ENCODE assay signal across 8 cellular contexts in genomic region chr6:160455484-160456213, GRCh38.
A peak's percentile ranks its signal among the peaks of the same experiment; 100 is the strongest.
DNase-seq lines count a peak whose midpoint lies in the region; ATAC-seq lines count a peak whose summit lies in the region.

No MANE protein-coding gene starts in this region.

- DNase-seq in NCI-H146 (lab: John Stamatoyannopoulos, UW) = peak; percentile 48
- DNase-seq in NCI-H146 treated with DMSO at 0.1 percent for 48 hours (lab: John Stamatoyannopoulos, UW; ENCODE audit: unreplicated experiment) = no peak
- peak; percentile 5 for DNase-seq in NCI-H1694 treated with DMSO at 0.1 percent for 48 hours (lab: John Stamatoyannopoulos, UW)
- peak; percentile 92 for DNase-seq in activated CD4-positive, alpha-beta T cell treated with anti-CD3 and anti-CD28 coated beads, Interleukin-2, amount 10 ng/mL, durations not matched to agents 24 days and 14 days
- DNase-seq in dermis blood vessel endothelial cell = peak; percentile 61
- DNase-seq in medulla oblongata (ENCODE audit: extremely low spot score) = peak; percentile 77
- peak; percentile 58 for DNase-seq in stimulated activated CD8-positive, alpha-beta memory T cell treated with anti-CD3 and anti-CD28 coated beads, Interleukin-12 subunit alpha, Interleukin-12 subunit beta, amount 100 ng/mL, for 1 hour (ENCODE audit: low read depth)

- H3K27ac Mint-ChIP-seq in activated CD4-positive, alpha-beta T cell treated with anti-CD3 and anti-CD28 coated beads, Interleukin-2, amount 10 ng/mL, durations not matched to agents 24 days and 14 days = no peak overlapping the region

- H3K9me3 Mint-ChIP-seq in activated CD4-positive, alpha-beta T cell treated with anti-CD3 and anti-CD28 coated beads, Interleukin-2, amount 10 ng/mL, durations not matched to agents 24 days and 14 days = peaks cover 4% of the 10 kb centered on the region

- peak; percentile 78 for ATAC-seq in HG02610 (IDR thresholded peaks at IDR 0.05; ENCODE audit: unreplicated experiment)

- peaks cover 44% of the 10 kb centered on the region for H3K27me3 Mint-ChIP-seq in activated CD4-positive, alpha-beta T cell treated with anti-CD3 and anti-CD28 coated beads, Interleukin-2, amount 10 ng/mL, durations not matched to agents 24 days and 14 days

- peaks cover 26% of the 10 kb centered on the region for H3K4me1 Mint-ChIP-seq in activated CD4-positive, alpha-beta T cell treated with anti-CD3 and anti-CD28 coated beads, Interleukin-2, amount 10 ng/mL, durations not matched to agents 24 days and 14 days

- intact Hi-C loops in activated CD4-positive, alpha-beta T cell treated with anti-CD3 and anti-CD28 coated beads, Interleukin-2, amount 10 ng/mL, durations not matched to agents 24 days and 14 days (cut with micrococcal nuclease) = loop anchor here (1.0 to 5.0 kb wide), 3 partner anchors 80 to 593 kb away; no protein-coding TSS in a partner anchor

- no peaks in the 10 kb centered on the region for H3K36me3 Mint-ChIP-seq in activated CD4-positive, alpha-beta T cell treated with anti-CD3 and anti-CD28 coated beads, Interleukin-2, amount 10 ng/mL, durations not matched to agents 24 days and 14 days (ENCODE audit: low read depth)

- H3K4me3 Mint-ChIP-seq in activated CD4-positive, alpha-beta T cell treated with anti-CD3 and anti-CD28 coated beads, Interleukin-2, amount 10 ng/mL, durations not matched to agents 24 days and 14 days = no peak overlapping the region
